21 cellular contexts compared by ENCODE assay signal in genomic region chr4:37475087-37475486, GRCh38.
"Had no signal": no experiment of that assay in that cellular context is flagged by ENCODE, and none has a peak within 500 bp of the region (broad histone marks: within the 10 kb centered on the region; RNA-seq: fewer than 3 reads in every experiment).

No MANE protein-coding gene starts in this region.

- H3K27ac Mint-ChIP-seq: activated naive CD8-positive, alpha-beta T cell treated with anti-CD3 and anti-CD28 coated beads, Interleukin-2, amount 10 ng/mL, durations not matched to agents 7 days and 5 days; effector memory CD8-positive, alpha-beta T cell; nephron progenitor cell had no signal

- H3K27me3 ChIP-seq: colonic mucosa, dorsolateral prefrontal cortex, pancreas had no signal

- H3K4me3 ChIP-seq: colonic mucosa, dorsolateral prefrontal cortex, pancreas, psoas muscle had no signal

- H3K4me3 Mint-ChIP-seq: activated naive CD8-positive, alpha-beta T cell treated with anti-CD3 and anti-CD28 coated beads, Interleukin-2, amount 10 ng/mL, durations not matched to agents 7 days and 5 days; effector memory CD8-positive, alpha-beta T cell; nephron progenitor cell had no signal

- H3K4me1 Mint-ChIP-seq: activated naive CD8-positive, alpha-beta T cell treated with anti-CD3 and anti-CD28 coated beads, Interleukin-2, amount 10 ng/mL, durations not matched to agents 7 days and 5 days had no signal

- ATAC-seq: effector memory CD8-positive, alpha-beta T cell; esophagus mucosa; psoas muscle; right cardiac atrium; stimulated activated naive CD8-positive, alpha-beta T cell treated with anti-CD3 and anti-CD28 coated beads, Interleukin-15, Interleukin-2, amounts not matched to agents 100 U/mL and 50 U/mL, for 24 hours had no signal

- H3K9me3 Mint-ChIP-seq: activated naive CD8-positive, alpha-beta T cell treated with anti-CD3 and anti-CD28 coated beads, Interleukin-2, amount 10 ng/mL, durations not matched to agents 7 days and 5 days; effector memory CD8-positive, alpha-beta T cell; nephron progenitor cell had no signal

- H3K4me1 ChIP-seq: colonic mucosa, psoas muscle had no signal

- DNase-seq: activated CD4-positive, alpha-beta T cell treated with anti-CD3 and anti-CD28 coated beads for 4 hours; activated CD4-positive, alpha-beta T cell treated with anti-CD3 and anti-CD28 coated beads, Interleukin-2, amount 50 U/mL, for 48 hours; activated CD4-positive, CD25-positive, alpha-beta regulatory T cell; activated naive CD4-positive, alpha-beta T cell treated with Interleukin-2 at 50 U/mL for 16 hours; activated naive CD8-positive, alpha-beta T cell treated with anti-CD3 and anti-CD28 coated beads, Interleukin-2, amount 10 ng/mL, durations not matched to agents 7 days and 5 days; activated T-cell treated with anti-CD3 and anti-CD28 coated beads, Interleukin-2, amount 50 U/mL, for 48 hours; amygdala; colonic mucosa; dorsolateral prefrontal cortex; effector memory CD8-positive, alpha-beta T cell; hippocampal formation; kidney glomerular epithelial cell; nephron progenitor cell; pancreas; psoas muscle; right cardiac atrium; stimulated activated CD4-positive, alpha-beta T cell treated with anti-CD3 and anti-CD28 coated beads, Interleukin-12 subunit alpha, Interleukin-12 subunit beta, amount 100 ng/mL, for 4 hours; stimulated activated CD4-positive, alpha-beta T cell treated with anti-CD3 and anti-CD28 coated beads, Interleukin-4, amount 100 ng/mL, for 4 hours; stimulated activated naive CD8-positive, alpha-beta T cell treated with anti-CD3 and anti-CD28 coated beads, Interleukin-15, Interleukin-2, amounts not matched to agents 100 U/mL and 50 U/mL, for 24 hours; T1000 had no signal

- H3K36me3 Mint-ChIP-seq: activated naive CD8-positive, alpha-beta T cell treated with anti-CD3 and anti-CD28 coated beads, Interleukin-2, amount 10 ng/mL, durations not matched to agents 7 days and 5 days had no signal

- H3K9me3 ChIP-seq: colonic mucosa, pancreas, psoas muscle had no signal

- H3K27ac ChIP-seq: colonic mucosa, dorsolateral prefrontal cortex, psoas muscle had no signal

- H3K36me3 ChIP-seq: colonic mucosa, pancreas had no signal
